Comparison of ENCODE assay signal across 8 cellular contexts in genomic region chr12:131452444-131452860, GRCh38.
DNase-seq lines count a peak whose midpoint lies in the region; ATAC-seq and TF ChIP-seq lines count a peak whose summit lies in the region.

No MANE protein-coding gene starts in this region.

- TF ChIP-seq POLR2A in erythroblast (IDR thresholded peaks at IDR 0.05; ENCODE audit: low read length) = no peak

- H3K4me3 Mint-ChIP-seq in activated CD4-positive, alpha-beta T cell treated with anti-CD3 and anti-CD28 coated beads, Interleukin-2, amount 10 ng/mL, durations not matched to agents 24 days and 14 days = no peak overlapping the region
- no peak overlapping the region for H3K4me3 Mint-ChIP-seq in activated CD4-positive, alpha-beta T cell treated with anti-CD3 and anti-CD28 coated beads, Interleukin-2, amount 10 ng/mL, durations not matched to agents 7 days and 5 days
- H3K4me3 Mint-ChIP-seq in stimulated activated effector memory CD8-positive, alpha-beta T cell treated with anti-CD3 and anti-CD28 coated beads, Interleukin-12 subunit alpha, Interleukin-12 subunit beta, amount 100 ng/mL, for 72 hours = no peak overlapping the region

- intact Hi-C loops in activated CD4-positive, alpha-beta T cell treated with anti-CD3 and anti-CD28 coated beads, Interleukin-2, amount 10 ng/mL, durations not matched to agents 24 days and 14 days (cut with micrococcal nuclease) = loop anchor here (5.0 kb wide), 1 partner anchor 350 kb away; no protein-coding TSS in a partner anchor

- CTCF ChIA-PET in activated CD4-positive, alpha-beta T cell treated with anti-CD3 and anti-CD28 coated beads, Interleukin-2, amount 10 ng/mL, durations not matched to agents 7 days and 5 days (lab: Charles Lee) = no interaction called here

- ATAC-seq in stimulated activated effector memory CD8-positive, alpha-beta T cell treated with anti-CD3 and anti-CD28 coated beads, Interleukin-12 subunit alpha, Interleukin-12 subunit beta, amount 100 ng/mL, for 72 hours = peak; percentile 55
- no peak for ATAC-seq in HG03135 (IDR thresholded peaks at IDR 0.05; ENCODE audit: unreplicated experiment)

- H3K4me1 Mint-ChIP-seq in activated CD4-positive, alpha-beta T cell treated with anti-CD3 and anti-CD28 coated beads, Interleukin-2, amount 10 ng/mL, durations not matched to agents 24 days and 14 days = peaks cover 2% of the 10 kb centered on the region
- no peaks in the 10 kb centered on the region for H3K4me1 Mint-ChIP-seq in activated CD4-positive, alpha-beta T cell treated with anti-CD3 and anti-CD28 coated beads, Interleukin-2, amount 10 ng/mL, durations not matched to agents 7 days and 5 days
- no peaks in the 10 kb centered on the region for H3K4me1 Mint-ChIP-seq in stimulated activated effector memory CD8-positive, alpha-beta T cell treated with anti-CD3 and anti-CD28 coated beads, Interleukin-12 subunit alpha, Interleukin-12 subunit beta, amount 100 ng/mL, for 72 hours

- peak; percentile 74 for DNase-seq in activated CD4-positive, alpha-beta T cell treated with anti-CD3 and anti-CD28 coated beads, Interleukin-2, amount 10 ng/mL, durations not matched to agents 24 days and 14 days
- DNase-seq in activated CD4-positive, alpha-beta T cell treated with anti-CD3 and anti-CD28 coated beads, Interleukin-2, amount 10 ng/mL, durations not matched to agents 7 days and 5 days = no peak
- DNase-seq in MV-4-11 (lab: John Stamatoyannopoulos, UW) (peak; percentile 14), erythroblast (lab: John Stamatoyannopoulos, UW) (peak; percentile 25 to 59), NOMO-1 treated with dmso at 0.1 percent for 144 hours (lab: John Stamatoyannopoulos, UW; ENCODE audit: unreplicated experiment) (no peak), cerebellar nuclear complex (lab: John Stamatoyannopoulos, UW) (no peak)
- peak in 1 of 2 donors; percentile 48 for DNase-seq in stimulated activated effector memory CD8-positive, alpha-beta T cell treated with anti-CD3 and anti-CD28 coated beads, Interleukin-12 subunit alpha, Interleukin-12 subunit beta, amount 100 ng/mL, for 72 hours (ENCODE audit: low spot score in 2 of 2)

- no peaks in the 10 kb centered on the region for H3K36me3 Mint-ChIP-seq in activated CD4-positive, alpha-beta T cell treated with anti-CD3 and anti-CD28 coated beads, Interleukin-2, amount 10 ng/mL, durations not matched to agents 24 days and 14 days (ENCODE audit: low read depth)
- no peaks in the 10 kb centered on the region for H3K36me3 Mint-ChIP-seq in activated CD4-positive, alpha-beta T cell treated with anti-CD3 and anti-CD28 coated beads, Interleukin-2, amount 10 ng/mL, durations not matched to agents 7 days and 5 days (ENCODE audit: low read depth)
- no peaks in the 10 kb centered on the region for H3K36me3 Mint-ChIP-seq in stimulated activated effector memory CD8-positive, alpha-beta T cell treated with anti-CD3 and anti-CD28 coated beads, Interleukin-12 subunit alpha, Interleukin-12 subunit beta, amount 100 ng/mL, for 72 hours

- POLR2A ChIA-PET in activated CD4-positive, alpha-beta T cell treated with anti-CD3 and anti-CD28 coated beads, Interleukin-2, amount 10 ng/mL, durations not matched to agents 7 days and 5 days (lab: Charles Lee) = no interaction called here

- H3K9me3 Mint-ChIP-seq in activated CD4-positive, alpha-beta T cell treated with anti-CD3 and anti-CD28 coated beads, Interleukin-2, amount 10 ng/mL, durations not matched to agents 24 days and 14 days = peaks cover 4% of the 10 kb centered on the region
- H3K9me3 Mint-ChIP-seq in activated CD4-positive, alpha-beta T cell treated with anti-CD3 and anti-CD28 coated beads, Interleukin-2, amount 10 ng/mL, durations not matched to agents 7 days and 5 days = no peaks in the 10 kb centered on the region
- no peaks in the 10 kb centered on the region for H3K9me3 Mint-ChIP-seq in stimulated activated effector memory CD8-positive, alpha-beta T cell treated with anti-CD3 and anti-CD28 coated beads, Interleukin-12 subunit alpha, Interleukin-12 subunit beta, amount 100 ng/mL, for 72 hours

- no peak overlapping the region for H3K27ac Mint-ChIP-seq in activated CD4-positive, alpha-beta T cell treated with anti-CD3 and anti-CD28 coated beads, Interleukin-2, amount 10 ng/mL, durations not matched to agents 24 days and 14 days
- no peak overlapping the region for H3K27ac Mint-ChIP-seq in activated CD4-positive, alpha-beta T cell treated with anti-CD3 and anti-CD28 coated beads, Interleukin-2, amount 10 ng/mL, durations not matched to agents 7 days and 5 days
- H3K27ac Mint-ChIP-seq in stimulated activated effector memory CD8-positive, alpha-beta T cell treated with anti-CD3 and anti-CD28 coated beads, Interleukin-12 subunit alpha, Interleukin-12 subunit beta, amount 100 ng/mL, for 72 hours = no peak overlapping the region

- H3K27me3 Mint-ChIP-seq in activated CD4-positive, alpha-beta T cell treated with anti-CD3 and anti-CD28 coated beads, Interleukin-2, amount 10 ng/mL, durations not matched to agents 24 days and 14 days = peaks cover 13% of the 10 kb centered on the region
- H3K27me3 Mint-ChIP-seq in activated CD4-positive, alpha-beta T cell treated with anti-CD3 and anti-CD28 coated beads, Interleukin-2, amount 10 ng/mL, durations not matched to agents 7 days and 5 days = peaks cover 14% of the 10 kb centered on the region

Comparison
In these comparisons a context has a peak if more than half of its experiments do, and no peak if none do; other contexts are left out.
1. DNase-seq: peak in activated CD4-positive, alpha-beta T cell treated with anti-CD3 and anti-CD28 coated beads, Interleukin-2, amount 10 ng/mL, durations not matched to agents 24 days and 14 days (single experiment), MV-4-11 (single experiment) and erythroblast (2 of 2); none in activated CD4-positive, alpha-beta T cell treated with anti-CD3 and anti-CD28 coated beads, Interleukin-2, amount 10 ng/mL, durations not matched to agents 7 days and 5 days (single experiment), NOMO-1 treated with dmso at 0.1 percent for 144 hours (single experiment) and cerebellar nuclear complex (0 of 2).